In genomic region chr2:176075476-176075875, GRCh38 we compare ENCODE assay signal across 1 cellular context.
TF ChIP-seq lines count a peak whose summit lies in the region.

No MANE protein-coding gene starts in this region.

TF ChIP-seq in HepG2, 621 proteins besides CTCF, POLR2A, EP300 and RAD21:
- 0 out of 2 replicates have a peak, but pooled peaks have one; percentile 12 for TF ChIP-seq CBX2 (IDR thresholded peaks at IDR 0.05; ENCODE audit: low read depth, low read length)
- peak; percentile 66; the same call in 1 of the 2 replicates for TF ChIP-seq CBX2 (CRISPR knock-in tag; IDR thresholded peaks at IDR 0.05; ENCODE audit: low read depth)
- TF ChIP-seq KAT7 (CRISPR knock-in tag; IDR thresholded peaks at IDR 0.05; ENCODE audit: borderline replicate concordance): no peak
- no peak for TF ChIP-seq NR3C1 (CRISPR knock-in tag; IDR thresholded peaks at IDR 0.05)
- no peak for TF ChIP-seq BHLHE40 (IDR thresholded peaks at IDR 0.05; ENCODE audit: low read length)
- no peak for TF ChIP-seq FOXK1 (CRISPR knock-in tag; IDR thresholded peaks at IDR 0.05; ENCODE audit: borderline replicate concordance, low read depth)
- TF ChIP-seq ZNF276 (CRISPR knock-in tag; IDR thresholded peaks at IDR 0.05; ENCODE audit: low read depth): peak; percentile 96
TF ChIP-seq in HepG2: peak in this region for 2.
